ENCODE assay signal across 27 cellular contexts in genomic region chr19:21434967-21435544, GRCh38. TPM values are rescaled to one million over a fixed set of nuclear protein-coding genes. Genes with fewer than 3 reads are reported as not detected.
DNase-seq lines count a peak whose midpoint lies in the region; ATAC-seq, FAIRE-seq and TF ChIP-seq lines count a peak whose summit lies in the region.
"Had no signal": no experiment of that assay in that cellular context is flagged by ENCODE, and none has a peak within 500 bp of the region (broad histone marks: within the 10 kb centered on the region; RNA-seq: fewer than 3 reads in every experiment).

No MANE protein-coding gene starts in this region.

- no peak overlapping the region for H3K4me3 ChIP-seq in GM23338
- no peak overlapping the region for H3K4me3 ChIP-seq in H1 (ENCODE audit: extremely low read depth in 1 of 4, insufficient read depth in 2 of 4, low read depth in 3 of 4, low read length in 4 of 4)
- H3K4me3 ChIP-seq in brain microvascular endothelial cell (ENCODE audit: low read depth, low read length): no peak overlapping the region
- H3K4me3 ChIP-seq: BLaER1, gastroesophageal sphincter had no signal

- H4K20me1 ChIP-seq in GM23338 (replicated peaks; ENCODE audit: insufficient read depth): no peaks in the 10 kb centered on the region
- H4K20me1 ChIP-seq in H1 (replicated peaks in 1 of 2; ENCODE audit: control insufficient read depth in 1 of 2, insufficient read depth in 2 of 2, low read length in 2 of 2): no peaks in the 10 kb centered on the region
- H4K20me1 ChIP-seq: BLaER1 had no signal

- no peak overlapping the region for H3K23ac ChIP-seq in H1 (ENCODE audit: insufficient read length)

- H3K27me3 Mint-ChIP-seq in GM23338 (ENCODE audit: insufficient read depth, low read depth, poor library complexity): peaks cover 5% of the 10 kb centered on the region
- H3K27me3 Mint-ChIP-seq: activated naive CD8-positive, alpha-beta T cell treated with anti-CD3 and anti-CD28 coated beads for 36 hours; dendritic cell treated with granulocyte-macrophage colony-stimulating factor and Interleukin-4, amounts not matched to agents 40 ng/mL and 50 ng/mL, for 4 days; stimulated activated naive B cell treated with anti-CD40 and anti-IgM and Interleukin-4, amounts not matched to agents 10 μg/mL and 1 μg/mL and 100 μg/mL, for 72 hours had no signal

- H3K18ac ChIP-seq in H1 (ENCODE audit: extremely low read depth, low read length): no peak overlapping the region

- no peaks in the 10 kb centered on the region for H3K79me1 ChIP-seq in H1 (ENCODE audit: low read depth, low read length)

- H3K4ac ChIP-seq in H1 (replicated peaks; ENCODE audit: insufficient read length, low read depth, low read length): no peak overlapping the region

- no peaks in the 10 kb centered on the region for H3K79me2 ChIP-seq in GM23338 (replicated peaks; ENCODE audit: insufficient read depth)
- H3K79me2 ChIP-seq in H1 (ENCODE audit: control insufficient read depth in 1 of 2, insufficient read depth in 2 of 2, low read length in 2 of 2): no peaks in the 10 kb centered on the region

- no peak overlapping the region for H2BK5ac ChIP-seq in H1 (ENCODE audit: low read depth, low read length)

- H3K36me3 Mint-ChIP-seq in GM23338 (ENCODE audit: low read depth): peaks cover 18% of the 10 kb centered on the region

- POLR2A ChIA-PET in H1 (lab: Charles Lee; ENCODE audit: partially characterized antibody): interaction anchor here (0.8 to 1.5 kb wide), 7 partner anchors 11 to 154 kb away, joined by 3 to 6 read pairs (median 3); partner anchors contain the start of genes ZNF429 and ZNF493

- no peak for ATAC-seq in GM23338
- ATAC-seq in GM21390 (IDR thresholded peaks at IDR 0.05; ENCODE audit: unreplicated experiment): no peak
- ATAC-seq: gastroesophageal sphincter; left ventricle myocardium superior; stimulated activated naive B cell treated with anti-CD40 and anti-IgM and Interleukin-4, amounts not matched to agents 10 μg/mL and 1 μg/mL and 100 μg/mL, for 72 hours had no signal

- H2AK5ac ChIP-seq in H1 (ENCODE audit: low read depth, low read length): no peak overlapping the region

- H3K56ac ChIP-seq in H1 (replicated peaks; ENCODE audit: insufficient read length, low read depth, low read length): no peak overlapping the region

- no peak overlapping the region for H2BK120ac ChIP-seq in H1 (replicated peaks; ENCODE audit: low read depth, low read length)

- no peak overlapping the region for H4K8ac ChIP-seq in H1 (ENCODE audit: extremely low read depth, insufficient read depth, low read length)

- H3K4me1 ChIP-seq in GM23338 (ENCODE audit: insufficient read depth) (peaks cover 10% of the 10 kb centered on the region), H1 (replicated peaks in 1 of 4; ENCODE audit: control insufficient read depth in 3 of 4, insufficient read depth in 4 of 4, low read length in 3 of 4) (no peaks in the 10 kb centered on the region)
- H3K4me1 ChIP-seq: BLaER1, gastroesophageal sphincter had no signal

- no peak overlapping the region for H4K91ac ChIP-seq in H1 (replicated peaks; ENCODE audit: insufficient read length, low read length)

- H3K9ac ChIP-seq in H1 (replicated peaks in 1 of 4; ENCODE audit: extremely low read depth in 1 of 4, low read depth in 3 of 4, low read length in 3 of 4): no peak overlapping the region
- H3K9ac ChIP-seq: BLaER1 had no signal

- TF ChIP-seq POLR2A in H1 (IDR thresholded peaks at IDR 0.05; ENCODE audit: control extremely low read depth in 1 of 2, low read depth in 2 of 2, low read length in 2 of 2): no peak

- CTCF ChIA-PET in H1 (lab: Charles Lee; ENCODE audit: partially characterized antibody): interaction anchor here (0.6 to 2.0 kb wide), 8 partner anchors 33 to 237 kb away, joined by 3 to 9 read pairs (median 4); no protein-coding TSS in a partner anchor

- H3K36me3 ChIP-seq in GM23338 (ENCODE audit: insufficient read depth) (no peaks in the 10 kb centered on the region), H1 (ENCODE audit: control insufficient read depth in 2 of 4, insufficient read depth in 4 of 4, low read length in 3 of 4) (no peaks in the 10 kb centered on the region), brain microvascular endothelial cell (replicated peaks) (no peaks in the 10 kb centered on the region)
- H3K36me3 ChIP-seq: gastroesophageal sphincter, neutrophil had no signal

- TF ChIP-seq CTCF in C4-2B (conservative IDR thresholded peaks at IDR 0.05): peak; percentile 45
- peak; percentile 41 to 46 for TF ChIP-seq CTCF in GM23338 (conservative IDR thresholded peaks at IDR 0.05; ENCODE audit: low read depth in 2 of 2)
- TF ChIP-seq CTCF in H1 (IDR thresholded peaks at IDR 0.05; ENCODE audit: control extremely low read depth in 1 of 3, insufficient read depth in 1 of 3, low read depth in 1 of 3, low read length in 3 of 3): peak in 1 of 3 experiments; percentile 2; a peak in 1 of 4 replicates
- TF ChIP-seq CTCF in brain microvascular endothelial cell (IDR thresholded peaks at IDR 0.05; ENCODE audit: low read depth, low read length, missing control alignments): no peak

- no peak overlapping the region for H2BK12ac ChIP-seq in H1 (ENCODE audit: low read depth, low read length)

- 83% methylated on average over 7 of the region's 8 CpGs; no CpG with 5 or more reads in 1 of the 2 experiments for WGBS in H1 (ENCODE audit: extremely low coverage in 1 of 2, insufficient coverage in 1 of 2, insufficient read length in 1 of 2, insufficient replicate concordance in 2 of 2, low coverage in 1 of 2, low lambda C conversion rate in 2 of 2, missing lambda C conversion rate in 1 of 2), 2 experiments

- H2BK20ac ChIP-seq in H1 (ENCODE audit: low read length): no peak overlapping the region

- H3K9me2 ChIP-seq in GM23338 (ENCODE audit: insufficient read depth): no peaks in the 10 kb centered on the region

- no peaks in the 10 kb centered on the region for H3K23me2 ChIP-seq in H1 (ENCODE audit: low read depth, low read length)

- no peaks in the 10 kb centered on the region for H3K4me1 Mint-ChIP-seq in GM23338
- H3K4me1 Mint-ChIP-seq: activated naive CD8-positive, alpha-beta T cell treated with anti-CD3 and anti-CD28 coated beads for 36 hours; stimulated activated naive B cell treated with anti-CD40 and anti-IgM and Interleukin-4, amounts not matched to agents 10 μg/mL and 1 μg/mL and 100 μg/mL, for 72 hours had no signal

- no peak overlapping the region for H3K14ac ChIP-seq in H1 (ENCODE audit: insufficient read length)

- peaks cover 47% of the 10 kb centered on the region for H3K9me3 Mint-ChIP-seq in GM23338

- no peaks in the 10 kb centered on the region for H3K27me3 ChIP-seq in GM23338 (ENCODE audit: insufficient read depth)
- no peaks in the 10 kb centered on the region for H3K27me3 ChIP-seq in H1 (replicated peaks in 1 of 4; ENCODE audit: control insufficient read depth in 3 of 4, extremely low read depth in 1 of 4, insufficient read depth in 3 of 4, low read length in 3 of 4)
- H3K27me3 ChIP-seq in brain microvascular endothelial cell (replicated peaks): no peaks in the 10 kb centered on the region
- H3K27me3 ChIP-seq: BLaER1, gastroesophageal sphincter, neutrophil had no signal

- H4K5ac ChIP-seq in H1 (ENCODE audit: insufficient read length, low read depth, low read length): no peak overlapping the region

- H3K4me3 Mint-ChIP-seq in GM23338: no peak overlapping the region
- H3K4me3 Mint-ChIP-seq: activated naive CD8-positive, alpha-beta T cell treated with anti-CD3 and anti-CD28 coated beads for 36 hours; dendritic cell treated with granulocyte-macrophage colony-stimulating factor and Interleukin-4, amounts not matched to agents 40 ng/mL and 50 ng/mL, for 4 days; mesothelial cell of epicardium; naive B cell; stimulated activated naive B cell treated with anti-CD40 and anti-IgM and Interleukin-4, amounts not matched to agents 10 μg/mL and 1 μg/mL and 100 μg/mL, for 72 hours had no signal

- no peak overlapping the region for H2BK15ac ChIP-seq in H1 (ENCODE audit: low read length)

- DNase-seq in GM23338 (ENCODE audit: low spot score): peak; percentile 20
- DNase-seq in NCI-H748 (lab: John Stamatoyannopoulos, UW; ENCODE audit: unreplicated experiment): peak; percentile 41
- DNase-seq in H1 (ENCODE audit: low read depth in 1 of 2, low spot score in 2 of 2): no peak
- DNase-seq in cortex of kidney (lab: John Stamatoyannopoulos, UW): no peak
- no peak for DNase-seq in NCI-H187 treated with DMSO at 0.1 percent for 48 hours (lab: John Stamatoyannopoulos, UW)
- DNase-seq in brain microvascular endothelial cell: no peak
- DNase-seq: activated CD4-positive, alpha-beta T cell treated with anti-CD3 and anti-CD28 coated beads for 4 hours; activated CD8-positive, alpha-beta memory T cell treated with anti-CD3 and anti-CD28 coated beads for 24 hours; activated effector memory CD4-positive, alpha-beta T cell treated with Interleukin-2 at 50 U/mL for 16 hours; activated naive CD8-positive, alpha-beta T cell treated with anti-CD3 and anti-CD28 coated beads for 36 hours; aorta; caudate nucleus; COR-L47; left ventricle myocardium superior; naive B cell; NCI-H526 treated with DMSO at 0.1 percent for 48 hours; stimulated activated CD4-positive, alpha-beta T cell treated with anti-CD3 and anti-CD28 coated beads, Interleukin-4, amount 100 ng/mL, for 4 hours; stimulated activated naive B cell treated with anti-CD40 and anti-IgM and Interleukin-4, amounts not matched to agents 10 μg/mL and 1 μg/mL and 100 μg/mL, for 72 hours had no signal

- H2AFZ ChIP-seq in GM23338: no peak overlapping the region; the same call in 1 of the 2 replicates
- H2AFZ ChIP-seq in H1 (ENCODE audit: low read length): no peak overlapping the region

- no peak for FAIRE-seq in H1 (lab: Jason Lieb, UNC)
- FAIRE-seq: endometrium, GM12892 had no signal

- H3F3A ChIP-seq in GM23338 (replicated peaks; ENCODE audit: low read depth): no peaks in the 10 kb centered on the region; the same call in 1 of the 2 replicates

- H3K27ac Mint-ChIP-seq in GM23338: no peak overlapping the region
- H3K27ac Mint-ChIP-seq: activated naive CD8-positive, alpha-beta T cell treated with anti-CD3 and anti-CD28 coated beads for 36 hours; dendritic cell treated with granulocyte-macrophage colony-stimulating factor and Interleukin-4, amounts not matched to agents 40 ng/mL and 50 ng/mL, for 4 days; mesothelial cell of epicardium; naive B cell; stimulated activated naive B cell treated with anti-CD40 and anti-IgM and Interleukin-4, amounts not matched to agents 10 μg/mL and 1 μg/mL and 100 μg/mL, for 72 hours had no signal

- TF ChIP-seq RAD21 in H1 (IDR thresholded peaks at IDR 0.05 in 1 of 2, conservative IDR thresholded peaks at IDR 0.05 in 1 of 2; ENCODE audit: low read depth in 2 of 2, low read length in 2 of 2): peak; percentile 45 to 53; a peak in 3 of 4 replicates

- peaks cover 3 to 4% of the 10 kb centered on the region in 2 experiments; a peak in 2 of 4 replicates for H3K9me3 ChIP-seq in H1 (ENCODE audit: insufficient read depth in 2 of 2, low read depth in 1 of 2, low read length in 1 of 2)

- H3K27ac ChIP-seq in C4-2B: peak overlapping the region; percentile 23; the same call in 1 of the 2 replicates
- no peak overlapping the region for H3K27ac ChIP-seq in GM23338 (ENCODE audit: low read depth)
- H3K27ac ChIP-seq in H1 (ENCODE audit: low read depth, low read length): no peak overlapping the region
- no peak overlapping the region for H3K27ac ChIP-seq in brain microvascular endothelial cell
- H3K27ac ChIP-seq: BLaER1, gastroesophageal sphincter, neutrophil had no signal

- H3K4me2 ChIP-seq in GM23338 (no peak overlapping the region), H1 (ENCODE audit: insufficient read depth in 1 of 2, low read depth in 2 of 2, low read length in 2 of 2) (no peak overlapping the region)
- H3K4me2 ChIP-seq: BLaER1 had no signal

- in situ Hi-C loops in brain microvascular endothelial cell (cut with HindIII; ENCODE audit: low pct_ligation_motif_present, low sequenced_read_pairs): no loop called here

- no peak for TF ChIP-seq EP300 in H1 (IDR thresholded peaks at IDR 0.05; ENCODE audit: borderline replicate concordance in 1 of 2, low read depth in 2 of 2, low read length in 2 of 2)

RNA-seq across cellular contexts. Expression of gene ZNF493, which starts 38.1 kb away (rescaled TPM):
- total RNA-seq in GM23338 (2014; rRNA removed; shearing (Covaris generic)): 60.7 and 63.4 TPM in 2 replicates
- polyA plus RNA-seq in GM23338 (2016; fragmentation: Nextera tagmentation; extraction: Ambion mirVana): 22.0 and 28.7 TPM in 2 replicates
- total RNA-seq in H1 (2021; fragmentation: NEBNext Ultra II Directional; extraction: Animal tissue kit (Norgen Biotek cat#: 25700)): 31.0 and 32.2 TPM in 2 replicates
- polyA plus RNA-seq in H1 (2011; rRNA removed): 7.5 and 9.0 TPM in 2 replicates
- polyA plus RNA-seq in H1 (2011; cell fraction: cytosol; rRNA removed): 12.5 TPM
- polyA plus RNA-seq in H1 (2011; cell fraction: nucleus; rRNA removed): 30.6 TPM
- 6.4 to 14.8 TPM (median 11.1 TPM) in 4 replicates for polyA plus RNA-seq in H1 (2012, experiment 1 of 2)
- polyA plus RNA-seq in H1 (2012, experiment 2 of 2): 0.80 TPM
- polyA plus RNA-seq in H1 (2013, experiment 1 of 2): 24.7 TPM
- 20.4 TPM for polyA plus RNA-seq in H1 (2013, experiment 2 of 2)
- 84.3 and 97.5 TPM in 2 replicates for polyA minus RNA-seq in H1 (2011; rRNA and poly(A)+ RNA removed)
- polyA minus RNA-seq in H1 (2011; cell fraction: cytosol; rRNA and poly(A)+ RNA removed): 19.7 TPM
- 159 TPM for polyA minus RNA-seq in H1 (2011; cell fraction: nucleus; rRNA and poly(A)+ RNA removed)

Comparison
In these comparisons a context has a peak if more than half of its experiments do, and no peak if none do; other contexts are left out.
1. DNase-seq: peak in GM23338 (single experiment) and NCI-H748 (single experiment); none in H1 (0 of 2), cortex of kidney (single experiment), NCI-H187 treated with DMSO at 0.1 percent for 48 hours (single experiment) and brain microvascular endothelial cell (single experiment).